8 cellular contexts compared by ENCODE assay signal in genomic region chr6:96521625-96522468, GRCh38. TPM values are rescaled to one million over a fixed set of nuclear protein-coding genes. Genes with fewer than 3 reads are reported as not detected.
A peak's percentile ranks its signal among the peaks of the same experiment; 100 is the strongest.
DNase-seq lines count a peak whose midpoint lies in the region; TF ChIP-seq lines count a peak whose summit lies in the region.

Gene UFL1, plus strand, starts transcription at chr6:96521806. Its CDS starts 68 bp downstream, at chr6:96521874.

- TF ChIP-seq CTCF in HFFc6 (IDR thresholded peaks at IDR 0.05) (no peak; the same call in 1 of the 2 replicates), NB4 (IDR thresholded peaks at IDR 0.05; ENCODE audit: low read depth, low read length) (no peak), suprapubic skin (IDR thresholded peaks at IDR 0.05) (peak in 1 of 2 donors; percentile 10)

- DNase-seq in GM04503 (ENCODE audit: low read depth) (peak; percentile 50), HFFc6 (peak; percentile 88), NB4 (ENCODE audit: low read depth) (peak; percentile 95), SK-N-MC (ENCODE audit: low read depth, low spot score) (peak; percentile 47), globus pallidus (ENCODE audit: low spot score) (peak; percentile 94), nucleus accumbens (lab: John Stamatoyannopoulos, UW) (peak; percentile 56 to 96 (median 90)), suprapubic skin (ENCODE audit: low spot score in 2 of 2) (peak; percentile 96)
- DNase-seq in activated naive CD4-positive, alpha-beta T cell treated with anti-CD3 and anti-CD28 coated beads, Interleukin-2, amount 50 U/mL, for 16 hours = peak; percentile 95

- H3K27me3 ChIP-seq in suprapubic skin = no peaks in the 10 kb centered on the region

- H3K4me1 ChIP-seq in suprapubic skin = peaks cover 27% of the 10 kb centered on the region

- H3K9me3 ChIP-seq in SK-N-MC (ENCODE audit: low read depth, low read length) (no peaks in the 10 kb centered on the region), suprapubic skin (no peaks in the 10 kb centered on the region)

- H3K9ac ChIP-seq in SK-N-MC (ENCODE audit: insufficient read length) = peak within 1 kb of the TSS; percentile 91

- H3K36me3 ChIP-seq in SK-N-MC (ENCODE audit: insufficient read depth, low read length) (peaks cover 33% of the 10 kb centered on the region), suprapubic skin (peaks cover 11% of the 10 kb centered on the region)

- H3K36me3 Mint-ChIP-seq in HFFc6 (ENCODE audit: low read depth) = peaks cover 11% of the 10 kb centered on the region

- peak within 1 kb of the TSS; percentile 89 for H3K27ac ChIP-seq in SK-N-MC
- peak within 1 kb of the TSS; percentile 96 for H3K27ac ChIP-seq in suprapubic skin

- TF ChIP-seq POLR2A in NB4 (IDR thresholded peaks at IDR 0.05; ENCODE audit: extremely low read depth, insufficient read length) = peak; percentile 95
- TF ChIP-seq POLR2A in suprapubic skin (IDR thresholded peaks at IDR 0.05) = peak; percentile 82 to 86

- H3K4me3 ChIP-seq in NB4 (ENCODE audit: low read depth, low read length) = peak within 1 kb of the TSS; percentile 76
- peak within 1 kb of the TSS; percentile 98 for H3K4me3 ChIP-seq in SK-N-MC
- peak within 1 kb of the TSS; percentile 90 for H3K4me3 ChIP-seq in suprapubic skin

- no peaks in the 10 kb centered on the region for H3K9me3 Mint-ChIP-seq in HFFc6

- H3K4me1 Mint-ChIP-seq in HFFc6 (ENCODE audit: low read depth) = peaks cover 25% of the 10 kb centered on the region

- peak within 1 kb of the TSS; percentile 100 for H3K4me3 Mint-ChIP-seq in HFFc6

- WGBS in suprapubic skin = under 1% methylated on average over 56 of the region's 64 CpGs

- peaks cover 3% of the 10 kb centered on the region; the same call in 1 of the 2 replicates for H3K27me3 Mint-ChIP-seq in HFFc6 (ENCODE audit: insufficient read depth)

- TF ChIP-seq EP300 in suprapubic skin (IDR thresholded peaks at IDR 0.05) = no peak

- peak within 1 kb of the TSS; percentile 99 for H3K27ac Mint-ChIP-seq in HFFc6

RNA-seq across cellular contexts. Expression of gene UFL1, which starts in this region (rescaled TPM):
- total RNA-seq in HFFc6 (2021; fragmentation: NEBNext Ultra II Directional; extraction: Animal tissue kit (Norgen Biotek cat#: 25700)) = 10 to 100 TPM; 21.6 to 26.4 (median 24.5) TPM
- total RNA-seq in suprapubic skin = 10 to 100 TPM; 19.4 to 34.4 (median 22.3) TPM

Comparison
In these comparisons a context has a peak if more than half of its experiments do, and no peak if none do; other contexts are left out.
1. Peak in every context shown above with its lines: DNase-seq, H3K4me3 ChIP-seq and H3K27ac ChIP-seq.